In genomic region chr3:51712020-51712385, GRCh38 we compare ENCODE assay signal across 21 cellular contexts. TPM values are rescaled to one million over a fixed set of nuclear protein-coding genes. Genes with fewer than 3 reads are reported as not detected.
DNase-seq lines count a peak whose midpoint lies in the region; ATAC-seq and TF ChIP-seq lines count a peak whose summit lies in the region.
"Had no signal": no experiment of that assay in that cellular context is flagged by ENCODE, and none has a peak within 500 bp of the region (broad histone marks: within the 10 kb centered on the region; RNA-seq: fewer than 3 reads in every experiment).

No MANE protein-coding gene starts in this region.

- H3K4me3 Mint-ChIP-seq in CD8-positive, alpha-beta memory T cell: no peak overlapping the region

- H3K36me3 ChIP-seq in RWPE2 (ENCODE audit: low read depth): no peaks in the 10 kb centered on the region
- H3K36me3 ChIP-seq in CD8-positive, alpha-beta memory T cell (ENCODE audit: insufficient read depth, low read length): no peaks in the 10 kb centered on the region
- H3K36me3 ChIP-seq: MG63 had no signal

- H3K27me3 Mint-ChIP-seq in CD8-positive, alpha-beta memory T cell: peaks cover 0 to 5% of the 10 kb centered on the region in 2 donors

- H3K27ac ChIP-seq in RWPE2 (ENCODE audit: poor library complexity, severe bottlenecking): no peak overlapping the region
- H3K27ac ChIP-seq in CD8-positive, alpha-beta memory T cell (ENCODE audit: low read depth, low read length): no peak overlapping the region

- H3K4me1 Mint-ChIP-seq in CD8-positive, alpha-beta memory T cell: peaks cover 8 to 23% (median 10%) of the 10 kb centered on the region in 3 donors

- H3K27me3 ChIP-seq in RWPE2 (ENCODE audit: insufficient read depth, poor library complexity, severe bottlenecking): peaks cover 8% of the 10 kb centered on the region
- H3K27me3 ChIP-seq in CD8-positive, alpha-beta memory T cell (ENCODE audit: insufficient read depth, low read length, poor library complexity, severe bottlenecking): no peaks in the 10 kb centered on the region
- H3K27me3 ChIP-seq: MG63 had no signal

- no peak overlapping the region for H3K4me3 ChIP-seq in RWPE2 (ENCODE audit: severe bottlenecking)
- H3K4me3 ChIP-seq in CD8-positive, alpha-beta memory T cell (ENCODE audit: low read length): no peak overlapping the region
- H3K4me3 ChIP-seq: MG63 had no signal

- CTCF ChIA-PET in CD8-positive, alpha-beta memory T cell (lab: Charles Lee): interaction anchor here (1.2 kb wide), 1 partner anchor 10 kb away, joined by 4 read pairs; no protein-coding TSS in a partner anchor

- H3K27ac Mint-ChIP-seq in CD8-positive, alpha-beta memory T cell: no peak overlapping the region

- H3K9me3 ChIP-seq in RWPE2 (ENCODE audit: severe bottlenecking): no peaks in the 10 kb centered on the region
- H3K9me3 ChIP-seq in CD8-positive, alpha-beta memory T cell (ENCODE audit: low read length): no peaks in the 10 kb centered on the region
- H3K9me3 ChIP-seq: MG63 had no signal

- peaks cover 0 to 4% (median 0%) of the 10 kb centered on the region in 3 donors for H3K36me3 Mint-ChIP-seq in CD8-positive, alpha-beta memory T cell

- DNase-seq in 8988T (peak; percentile 4), D341Med (ENCODE audit: low spot score) (peak; percentile 10), RWPE2 (ENCODE audit: low spot score) (peak; percentile 10), mesenteric fat pad (ENCODE audit: low spot score) (peak; percentile 26), NCI-H1436 (lab: John Stamatoyannopoulos, UW) (no peak)
- DNase-seq in CD8-positive, alpha-beta memory T cell: no peak
- DNase-seq: ACHN, C1 segment of cervical spinal cord, GDM1, GOT3, Kasumi-1, MG63, NCI-H1048, NCI-H146, NCI-H2029 treated with DMSO at 0.1 percent for 48 hours, NCI-H2171 treated with DMSO at 0.1 percent for 48 hours, NCI-H446 treated with DMSO at 0.1 percent for 48 hours, NCI-H69, SIG-M5 had no signal

- TF ChIP-seq CTCF in RWPE2 (IDR thresholded peaks at IDR 0.05; ENCODE audit: poor library complexity, severe bottlenecking): no peak

- ATAC-seq in RWPE2 (ENCODE audit: low read depth): no peak
- ATAC-seq in GM18867 (IDR thresholded peaks at IDR 0.05; ENCODE audit: unreplicated experiment): no peak

- no peaks in the 10 kb centered on the region for H3K9me3 Mint-ChIP-seq in CD8-positive, alpha-beta memory T cell

- H3K4me1 ChIP-seq in RWPE2 (ENCODE audit: insufficient read depth, poor library complexity, severe bottlenecking): no peaks in the 10 kb centered on the region
- H3K4me1 ChIP-seq in CD8-positive, alpha-beta memory T cell (ENCODE audit: insufficient read depth, low read length): no peaks in the 10 kb centered on the region

- POLR2A ChIA-PET in CD8-positive, alpha-beta memory T cell (lab: Charles Lee): no interaction called here

RNA-seq across cellular contexts. Expression of gene GRM2, which starts 5.1 kb away (rescaled TPM):
- 0.22 TPM for total RNA-seq in mesenteric fat pad
- total RNA-seq in CD8-positive, alpha-beta memory T cell: under 1 TPM; 0.59 to 0.62 TPM
- 0.10 TPM for polyA plus RNA-seq in CD8-positive, alpha-beta memory T cell
- total RNA-seq: Daoy had no signal

RNA-seq across cellular contexts. Expression of gene TEX264, which starts 41.0 kb away (rescaled TPM):
- 35.4 TPM for total RNA-seq in mesenteric fat pad
- 10 to 100 TPM; 48.2 to 52.3 TPM for total RNA-seq in CD8-positive, alpha-beta memory T cell
- polyA plus RNA-seq in CD8-positive, alpha-beta memory T cell: 110 TPM

Comparison
In these comparisons a context has a peak if more than half of its experiments do, and no peak if none do; other contexts are left out.
1. DNase-seq: peak in 8988T (single experiment), D341Med (single experiment), RWPE2 (single experiment) and mesenteric fat pad (single experiment); none in CD8-positive, alpha-beta memory T cell (0 of 5) and NCI-H1436 (single experiment).